Comparison of ENCODE assay signal across 23 cellular contexts in the genomic region with DNA sequence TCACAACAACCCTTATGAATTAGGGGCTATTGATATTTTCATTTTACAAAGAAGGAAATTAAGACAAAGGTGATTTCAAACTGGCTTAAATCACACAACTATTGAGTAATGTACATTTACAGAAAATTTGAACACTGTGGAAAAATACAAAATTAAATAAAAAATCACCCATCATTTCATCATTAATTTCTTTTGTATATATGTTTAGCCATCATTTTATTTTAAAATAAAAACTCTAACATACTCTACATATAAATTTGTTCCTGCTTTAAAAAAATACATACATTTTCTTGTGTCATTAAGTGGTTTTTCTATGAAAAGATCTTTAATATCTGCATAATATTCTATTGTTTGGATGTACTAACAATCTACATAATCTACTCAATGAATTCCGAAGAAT. TPM values are rescaled to one million over a fixed set of nuclear protein-coding genes. Genes with fewer than 3 reads are reported as not detected.
"Had no signal": no experiment of that assay in that cellular context is flagged by ENCODE, and none has a peak within 500 bp of the region (broad histone marks: within the 10 kb centered on the region; RNA-seq: fewer than 3 reads in every experiment).

No MANE protein-coding gene starts in this region.

- H3K9me3 ChIP-seq: left lung, mucosa of descending colon, ovary, prostate gland, stomach, suprapubic skin, tibial nerve, uterus had no signal

- FAIRE-seq: keratinocyte had no signal

- H3K27me3 ChIP-seq: left lung, ovary, stomach, suprapubic skin, tibial nerve, uterus had no signal

- DNase-seq: left colon; left lung; mucosa of descending colon; naive thymus-derived CD4-positive, alpha-beta T cell; ovary; retina; right cardiac atrium; stimulated activated CD4-positive, alpha-beta T cell treated with anti-CD3 and anti-CD28 coated beads, Interleukin-12 subunit alpha, Interleukin-12 subunit beta, amount 100 ng/mL, for 4 hours; stimulated activated CD4-positive, alpha-beta T cell treated with anti-CD3 and anti-CD28 coated beads, Interleukin-15, amount 100 ng/mL, for 24 hours; stimulated activated CD4-positive, alpha-beta T cell treated with anti-CD3 and anti-CD28 coated beads, Interleukin-2, amount 100 ng/mL, for 24 hours; stimulated activated CD4-positive, alpha-beta T cell treated with anti-CD3 and anti-CD28 coated beads, Interleukin-4, amount 100 ng/mL, for 1 hour; stimulated activated naive B cell treated with anti-CD40 and anti-IgM and Interleukin-4, amounts not matched to agents 10 μg/mL and 1 μg/mL and 100 μg/mL, for 72 hours; stimulated activated naive CD8-positive, alpha-beta T cell treated with anti-CD3 and anti-CD28 coated beads, Interleukin-15, Interleukin-2, amounts not matched to agents 100 U/mL and 50 U/mL, for 24 hours; stomach; uterus had no signal

- H3K36me3 ChIP-seq: left lung, ovary, prostate gland, stomach, suprapubic skin, uterus had no signal

- ATAC-seq: left colon; left lung; mucosa of descending colon; naive thymus-derived CD4-positive, alpha-beta T cell; natural killer cell treated with Interleukin-12 subunit alpha and Interleukin-12 subunit beta and Interleukin-15 and Interleukin-18, amount 100 ng/mL, for 72 hours; stimulated activated naive B cell treated with anti-CD40 and anti-IgM and Interleukin-4, amounts not matched to agents 10 μg/mL and 1 μg/mL and 100 μg/mL, for 72 hours; stimulated activated naive CD8-positive, alpha-beta T cell treated with anti-CD3 and anti-CD28 coated beads, Interleukin-15, Interleukin-2, amounts not matched to agents 100 U/mL and 50 U/mL, for 24 hours had no signal

- H3K4me1 ChIP-seq: left lung, prostate gland, stomach, suprapubic skin, uterus had no signal

- H3K27ac ChIP-seq: left lung, prostate gland, skin epidermis, stomach, suprapubic skin, uterus had no signal

- H3K4me3 ChIP-seq: left lung, lung, mucosa of descending colon, ovary, prostate gland, skin epidermis, stomach, suprapubic skin, tibial nerve, uterus had no signal

RNA-seq across cellular contexts. Expression of a gene that starts 20.2 kb away (rescaled TPM):
- total RNA-seq: myocyte; naive thymus-derived CD4-positive, alpha-beta T cell had no signal
- polyA plus RNA-seq: naive thymus-derived CD4-positive, alpha-beta T cell had no signal
